Comparison of ENCODE assay signal across 9 cellular contexts in the genomic region with DNA sequence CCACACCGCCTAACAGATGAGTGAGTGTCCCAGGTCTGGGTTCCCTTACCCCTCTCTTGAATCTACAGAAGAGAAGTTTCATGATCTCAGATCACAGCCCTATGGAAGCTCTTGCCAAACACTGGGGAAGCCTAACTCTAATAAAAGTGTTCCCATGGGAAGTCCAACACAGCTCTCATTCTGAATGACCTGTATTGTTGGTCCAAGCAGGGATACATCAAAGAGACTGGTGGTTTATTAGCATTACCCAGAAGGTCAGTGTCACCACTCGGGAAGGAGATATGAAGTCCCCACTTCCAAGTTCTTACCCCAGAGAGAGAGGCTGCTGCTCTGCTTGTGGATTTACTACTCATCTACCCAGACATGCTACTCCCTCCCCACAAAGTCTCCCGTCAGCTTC.
"Had no signal": no experiment of that assay in that cellular context is flagged by ENCODE, and none has a peak within 500 bp of the region (broad histone marks: within the 10 kb centered on the region; RNA-seq: fewer than 3 reads in every experiment).

No MANE protein-coding gene starts in this region.

- H2AFZ ChIP-seq: GM23248 had no signal

- H3K27ac ChIP-seq: GM23248, HL-60, KMS-11 had no signal

- DNase-seq: GM23248, GOT3, H7, HCEC 1CT, IMR-90, Karpas-422, KBM-7 had no signal

- H3K4me3 ChIP-seq: GM23248 had no signal

- H3K9ac ChIP-seq: GM23248, KMS-11 had no signal

- H3K4me2 ChIP-seq: KMS-11 had no signal
